In genomic region chr10:130240409-130240808, GRCh38 we compare ENCODE assay signal across 11 cellular contexts.
"Had no signal": no experiment of that assay in that cellular context is flagged by ENCODE, and none has a peak within 500 bp of the region (broad histone marks: within the 10 kb centered on the region; RNA-seq: fewer than 3 reads in every experiment).

No MANE protein-coding gene starts in this region.

- H3K4me2 ChIP-seq: GM23338 had no signal

- DNase-seq: GM23248, GOT3, H7, H9, HCEC 1CT, HFFc6 had no signal

- FAIRE-seq: H1, H54 had no signal

- ATAC-seq: GM23338, HCT116 had no signal

- H3K27ac ChIP-seq: GM23248 had no signal

- H3K9ac ChIP-seq: GM23248 had no signal

- H3K36me3 ChIP-seq: HAP-1 had no signal

- H2AFZ ChIP-seq: GM23248, GM23338 had no signal

- H3K4me3 ChIP-seq: GM23248, GM23338, HAP-1 had no signal

- H3K4me1 ChIP-seq: HAP-1 had no signal

- H3K9me3 ChIP-seq: HAP-1 had no signal
